8 cellular contexts compared by ENCODE assay signal in genomic region chr19:58002384-58003152, GRCh38. TPM values are rescaled to one million over a fixed set of nuclear protein-coding genes. Genes with fewer than 3 reads are reported as not detected.
DNase-seq lines count a peak whose midpoint lies in the region; ATAC-seq and TF ChIP-seq lines count a peak whose summit lies in the region.

ZNF606 (minus strand) TSS chr19:58002820; CDS start chr19:58001319, 1,501 bp downstream.

- TF ChIP-seq CTCF in CD14-positive monocyte (IDR thresholded peaks at IDR 0.05) = no peak
- TF ChIP-seq CTCF in epithelial cell of esophagus (IDR thresholded peaks at IDR 0.05; ENCODE audit: insufficient read depth, low read depth, low read length, missing control alignments) = no peak
- no peak for TF ChIP-seq CTCF in mucosa of descending colon (IDR thresholded peaks at IDR 0.05)

- H3K27ac Mint-ChIP-seq in CD14-positive monocyte = peak within 1 kb of the TSS; percentile 70 to 92 (median 87)

- H3K4me1 ChIP-seq in mucosa of descending colon (ENCODE audit: low read depth) = peaks cover 6% of the 10 kb centered on the region

- peaks cover 61% of the 10 kb centered on the region for H3K9me3 ChIP-seq in mucosa of descending colon

- H3K4me3 Mint-ChIP-seq in CD14-positive monocyte = peak within 1 kb of the TSS; percentile 87 to 88

- H3K4me3 ChIP-seq in epithelial cell of esophagus (ENCODE audit: low read length) (peak within 1 kb of the TSS; percentile 93), mucosa of descending colon (peak within 1 kb of the TSS; percentile 83)

- H3K36me3 Mint-ChIP-seq in CD14-positive monocyte = peaks cover 68 to 85% of the 10 kb centered on the region in 2 donors

- intact Hi-C loops in CD14-positive monocyte (cut with micrococcal nuclease) (loop anchor here (2.0 to 10.0 kb wide), 7 partner anchors 148 to 385 kb away; partner anchors contain the start of genes ZNF274 (in 2 of the 2), ERVK3-1 (in 1 of the 2), ZNF329 (in 1 of the 2) and ZNF776 (in 1 of the 2)), mucosa of descending colon (cut with DNase I, micrococcal nuclease) (no loop called here)

- H3K4me1 Mint-ChIP-seq in CD14-positive monocyte = peaks cover 33% of the 10 kb centered on the region

- peaks cover 63 to 94% (median 88%) of the 10 kb centered on the region in 7 donors for H3K9me3 Mint-ChIP-seq in CD14-positive monocyte

- peaks cover 0 to 1% (median 1%) of the 10 kb centered on the region in 3 donors for H3K27me3 Mint-ChIP-seq in CD14-positive monocyte (ENCODE audit: low read depth in 3 of 3)

- H3K36me3 ChIP-seq in mucosa of descending colon (ENCODE audit: low read depth) = peaks cover 2% of the 10 kb centered on the region

- ATAC-seq in GM19372 (IDR thresholded peaks at IDR 0.05; ENCODE audit: low read depth, unreplicated experiment) = peak; percentile 88
- ATAC-seq in HG03521 (IDR thresholded peaks at IDR 0.05; ENCODE audit: unreplicated experiment) = peak; percentile 86
- peak; percentile 100 for ATAC-seq in mucosa of descending colon

- DNase-seq in CD14-positive monocyte (ENCODE audit: low spot score) (peak; percentile 77), NOMO-1 (lab: John Stamatoyannopoulos, UW; ENCODE audit: unreplicated experiment in 2 of 2) (peak; percentile 69 to 85), activated T-cell treated with anti-CD3 and anti-CD28 coated beads for 24 hours (ENCODE audit: low read depth) (peak; percentile 81), epithelial cell of esophagus (ENCODE audit: low read depth) (peak; percentile 92), mucosa of descending colon (peak; percentile 90 to 94 (median 92))
- peak; percentile 76 to 78 for DNase-seq in stimulated activated CD8-positive, alpha-beta memory T cell treated with anti-CD3 and anti-CD28 coated beads, Interleukin-2, amount 100 ng/mL, for 48 hours (ENCODE audit: low read depth in 2 of 2)

RNA-seq across cellular contexts. Expression of gene ZNF606, which starts in this region (rescaled TPM):
- polyA plus RNA-seq in CD14-positive monocyte = 1 to 10 TPM in 1 of 2 donors, under 1 TPM in 1; 0.87 to 1.2 TPM
- total RNA-seq in mucosa of descending colon = 10 to 100 TPM; 11.6 to 17.1 (median 13.8) TPM

Comparison
In these comparisons a context has a peak if more than half of its experiments do, and no peak if none do; other contexts are left out.
1. Peak in every context shown above with its lines: DNase-seq, ATAC-seq and H3K4me3 ChIP-seq.
2. intact Hi-C loops: an anchor here in CD14-positive monocyte (2.0 to 10.0 kb wide); none called in mucosa of descending colon.